14 cellular contexts compared by ENCODE assay signal in genomic region chr13:98265669-98266551, GRCh38.
A peak's percentile ranks its signal among the peaks of the same experiment; 100 is the strongest.
DNase-seq lines count a peak whose midpoint lies in the region; ATAC-seq, FAIRE-seq and TF ChIP-seq lines count a peak whose summit lies in the region.
"Had no signal": no experiment of that assay in that cellular context is flagged by ENCODE, and none has a peak within 500 bp of the region (broad histone marks: within the 10 kb centered on the region; RNA-seq: fewer than 3 reads in every experiment).

No MANE protein-coding gene starts in this region.

- H3K9ac ChIP-seq in colonic mucosa (ENCODE audit: low read depth in 2 of 2, low read length in 2 of 2): peak overlapping the region; percentile 4 to 21

- in situ Hi-C loops in transverse colon (cut with MboI; ENCODE audit: low pct_ligation_motif_present in 1 of 4, low pct_unique_long_range_greater_than_20kb in 1 of 4, low sequenced_read_pairs in 3 of 4): no loop called here

- H3K27me3 ChIP-seq in colonic mucosa (no peaks in the 10 kb centered on the region), right lobe of liver (no peaks in the 10 kb centered on the region), transverse colon (no peaks in the 10 kb centered on the region), dorsolateral prefrontal cortex (peaks cover 0 to 2% (median 0%) of the 10 kb centered on the region in 45 donors)
- H3K27me3 ChIP-seq: upper lobe of left lung had no signal

- TF ChIP-seq POLR2A in right lobe of liver (IDR thresholded peaks at IDR 0.05) (peak; percentile 47), transverse colon (IDR thresholded peaks at IDR 0.05) (no peak)

- no peak for FAIRE-seq in D721Med (lab: Jason Lieb, UNC)
- FAIRE-seq: A204.1 had no signal

- 46% methylated on average over 10 of the region's 10 CpGs for WGBS in right lobe of liver (ENCODE audit: insufficient coverage, low coverage, low lambda C conversion rate, missing lambda C conversion rate)
- 47 to 54% methylated on average over 5 to 10 of the region's 10 CpGs for WGBS in transverse colon (ENCODE audit: low coverage in 1 of 2), 2 donors

- H3K9me3 ChIP-seq in colonic mucosa (no peaks in the 10 kb centered on the region), right lobe of liver (no peaks in the 10 kb centered on the region), transverse colon (no peaks in the 10 kb centered on the region)
- H3K9me3 ChIP-seq: upper lobe of left lung had no signal

- H3K4me3 ChIP-seq in colonic mucosa: no peak overlapping the region
- peak overlapping the region in 1 of 3 donors; percentile 1 for H3K4me3 ChIP-seq in right lobe of liver
- no peak overlapping the region for H3K4me3 ChIP-seq in transverse colon
- H3K4me3 ChIP-seq in dorsolateral prefrontal cortex: no peak overlapping the region
- H3K4me3 ChIP-seq: upper lobe of left lung had no signal

- DNase-seq in Right ventricle myocardium superior (no peak), cardiac septum (ENCODE audit: low spot score) (no peak), colonic mucosa (peak; percentile 68), right lobe of liver (peak; percentile 78 to 94 (median 87)), transverse colon (peak; percentile 60), dorsolateral prefrontal cortex (no peak), D721Med (ENCODE audit: insufficient read length, low spot score) (no peak)
- no peak for DNase-seq in activated T-cell treated with anti-CD3 and anti-CD28 coated beads, Interleukin-2, amount 50 U/mL, for 48 hours
- DNase-seq: activated B cell treated with CpG ODN at 0.5 μM for 24 hours; activated T-cell treated with anti-CD3 and anti-CD28 coated beads for 4 hours; NCI-H187; stimulated activated CD4-positive, alpha-beta T cell treated with anti-CD3 and anti-CD28 coated beads, Interleukin-12 subunit alpha, Interleukin-12 subunit beta, amount 100 ng/mL, for 4 hours; upper lobe of left lung had no signal

- no peak for TF ChIP-seq EP300 in transverse colon (IDR thresholded peaks at IDR 0.05; ENCODE audit: low read depth)

- peak; percentile 46 for ATAC-seq in Right ventricle myocardium superior (ENCODE audit: poor library complexity)
- peak; percentile 87 to 97 (median 92) for ATAC-seq in right lobe of liver

- H3K36me3 ChIP-seq in colonic mucosa: no peaks in the 10 kb centered on the region
- no peaks in the 10 kb centered on the region for H3K36me3 ChIP-seq in right lobe of liver
- H3K36me3 ChIP-seq in transverse colon: no peaks in the 10 kb centered on the region
- H3K36me3 ChIP-seq: upper lobe of left lung had no signal

- TF ChIP-seq CTCF in colonic mucosa (IDR thresholded peaks at IDR 0.05) (no peak), right lobe of liver (IDR thresholded peaks at IDR 0.05) (no peak), transverse colon (IDR thresholded peaks at IDR 0.05) (no peak), dorsolateral prefrontal cortex (IDR thresholded peaks at IDR 0.05 in 54 of 56, conservative IDR thresholded peaks at IDR 0.05 in 2 of 56; ENCODE audit: low read depth in 1 of 56, partially characterized antibody in 56 of 56) (no peak), D721Med (IDR thresholded peaks at IDR 0.05; ENCODE audit: insufficient read depth, missing control alignments) (no peak)

- H3K4me1 ChIP-seq in colonic mucosa: peaks cover 5% of the 10 kb centered on the region
- peaks cover 0 to 38% (median 14%) of the 10 kb centered on the region in 4 donors for H3K4me1 ChIP-seq in right lobe of liver
- peaks cover 13 to 31% (median 22%) of the 10 kb centered on the region in 4 donors for H3K4me1 ChIP-seq in transverse colon

- intact Hi-C loops in Right ventricle myocardium superior (cut with DNase I): no loop called here
- intact Hi-C loops in cardiac septum (cut with DNase I): no loop called here
- intact Hi-C loops in colonic mucosa (cut with DNase I): loop anchor here (10.0 kb wide), 1 partner anchor 121 kb away; the partner anchor contains the start of gene FARP1
- intact Hi-C loops in right lobe of liver (cut with DNase I): no loop called here
- intact Hi-C loops in transverse colon (cut with DNase I; ENCODE audit: low total_unique reads): no loop called here
- intact Hi-C loops in dorsolateral prefrontal cortex (cut with DNase I): no loop called here

- H3K27ac ChIP-seq in colonic mucosa: peak overlapping the region; percentile 51
- H3K27ac ChIP-seq in right lobe of liver: peak overlapping the region; percentile 36 to 76 (median 57)
- H3K27ac ChIP-seq in transverse colon: peak overlapping the region; percentile 68 to 83 (median 78)
- H3K27ac ChIP-seq in dorsolateral prefrontal cortex: peak overlapping the region in 4 of 59 donors; percentile 1 to 46 (median 26)

Comparison
In these comparisons a context has a peak if more than half of its experiments do, and no peak if none do; other contexts are left out.
1. DNase-seq: peak in colonic mucosa (single experiment), right lobe of liver (3 of 3) and transverse colon (single experiment); none in Right ventricle myocardium superior (single experiment), cardiac septum (single experiment), activated T-cell treated with anti-CD3 and anti-CD28 coated beads, Interleukin-2, amount 50 U/mL, for 48 hours (0 of 2), dorsolateral prefrontal cortex (0 of 10) and D721Med (single experiment).